22 cellular contexts compared by ENCODE assay signal in the genomic region with DNA sequence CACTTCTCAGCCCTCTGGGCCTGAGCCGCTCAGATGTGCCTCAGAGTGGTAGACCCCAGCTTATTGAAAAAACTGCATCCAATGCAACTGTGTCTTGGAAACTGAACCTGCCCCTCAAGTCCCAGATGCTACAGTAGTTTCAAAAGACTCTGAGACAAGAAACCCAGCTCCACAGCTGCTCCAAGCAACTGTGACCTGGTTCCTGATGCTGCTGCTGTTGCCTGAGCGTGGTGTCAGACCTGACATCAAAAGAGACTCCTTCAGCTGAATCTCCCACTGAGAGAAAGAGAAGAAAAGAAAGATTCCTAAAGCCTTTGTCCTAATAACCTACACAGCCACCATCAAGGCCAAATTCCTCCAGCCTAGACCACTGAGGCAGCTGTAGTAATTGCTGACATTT.
"Had no signal": no experiment of that assay in that cellular context is flagged by ENCODE, and none has a peak within 500 bp of the region (broad histone marks: within the 10 kb centered on the region; RNA-seq: fewer than 3 reads in every experiment).

No MANE protein-coding gene starts in this region.

- H3K4me1 Mint-ChIP-seq: naive thymus-derived CD8-positive, alpha-beta T cell; nephron; stimulated activated effector memory CD8-positive, alpha-beta T cell treated with anti-CD3 and anti-CD28 coated beads, Interleukin-12 subunit alpha, Interleukin-12 subunit beta, amount 100 ng/mL, for 72 hours; stimulated activated naive CD8-positive, alpha-beta T cell treated with anti-CD3 and anti-CD28 coated beads, Interleukin-15, amount 100 ng/mL, for 72 hours had no signal

- ATAC-seq: mucosa of descending colon; naive thymus-derived CD8-positive, alpha-beta T cell; right cardiac atrium; stimulated activated effector memory CD8-positive, alpha-beta T cell treated with anti-CD3 and anti-CD28 coated beads, Interleukin-12 subunit alpha, Interleukin-12 subunit beta, amount 100 ng/mL, for 72 hours; stimulated activated naive CD8-positive, alpha-beta T cell treated with anti-CD3 and anti-CD28 coated beads, Interleukin-15, amount 100 ng/mL, for 72 hours had no signal

- H3K9me3 Mint-ChIP-seq: nephron, neural crest cell, type B pancreatic cell had no signal

- H3K36me3 ChIP-seq: left ventricle myocardium inferior, ovary, sigmoid colon, spleen, tibial nerve, uterus had no signal

- H3K27me3 ChIP-seq: ovary, sigmoid colon, spleen, tibial nerve, uterus had no signal

- H3K27ac ChIP-seq: left ventricle myocardium inferior, ovary, sigmoid colon, spleen, tibial nerve, uterus had no signal

- H3K4me3 ChIP-seq: left ventricle myocardium inferior, lung, mucosa of descending colon, ovary, sigmoid colon, spleen, tibial nerve, uterus had no signal

- H3K4me3 Mint-ChIP-seq: naive thymus-derived CD8-positive, alpha-beta T cell; nephron; neural crest cell; stimulated activated effector memory CD8-positive, alpha-beta T cell treated with anti-CD3 and anti-CD28 coated beads, Interleukin-12 subunit alpha, Interleukin-12 subunit beta, amount 100 ng/mL, for 72 hours; stimulated activated naive CD8-positive, alpha-beta T cell treated with anti-CD3 and anti-CD28 coated beads, Interleukin-15, amount 100 ng/mL, for 72 hours; type B pancreatic cell had no signal

- H3K27ac Mint-ChIP-seq: naive thymus-derived CD8-positive, alpha-beta T cell; nephron; progenitor cell of endocrine pancreas; stimulated activated effector memory CD8-positive, alpha-beta T cell treated with anti-CD3 and anti-CD28 coated beads, Interleukin-12 subunit alpha, Interleukin-12 subunit beta, amount 100 ng/mL, for 72 hours; stimulated activated naive CD8-positive, alpha-beta T cell treated with anti-CD3 and anti-CD28 coated beads, Interleukin-15, amount 100 ng/mL, for 72 hours; type B pancreatic cell had no signal

- H3K27me3 Mint-ChIP-seq: naive thymus-derived CD8-positive, alpha-beta T cell; progenitor cell of endocrine pancreas; stimulated activated naive CD8-positive, alpha-beta T cell treated with anti-CD3 and anti-CD28 coated beads, Interleukin-15, amount 100 ng/mL, for 72 hours; type B pancreatic cell had no signal

- H3K4me1 ChIP-seq: left ventricle myocardium inferior, sigmoid colon, spleen, tibial nerve, uterus had no signal

- DNase-seq: hypothalamus; left ventricle myocardium inferior; midbrain; mucosa of descending colon; naive thymus-derived CD8-positive, alpha-beta T cell; ovary; right cardiac atrium; sigmoid colon; small intestine; stimulated activated CD4-positive, alpha-beta T cell treated with anti-CD3 and anti-CD28 coated beads, Interleukin-4, amount 100 ng/mL, for 24 hours; stimulated activated naive CD4-positive, alpha-beta T cell treated with Interleukin-2 at 50 U/mL for 16 hours; stimulated activated naive CD8-positive, alpha-beta T cell treated with anti-CD3 and anti-CD28 coated beads, Interleukin-15, amount 100 ng/mL, for 72 hours; substantia nigra; uterus had no signal

- H3K9me3 ChIP-seq: left ventricle myocardium inferior, mucosa of descending colon, ovary, sigmoid colon, spleen, tibial nerve, uterus had no signal

- H3K36me3 Mint-ChIP-seq: naive thymus-derived CD8-positive, alpha-beta T cell; stimulated activated effector memory CD8-positive, alpha-beta T cell treated with anti-CD3 and anti-CD28 coated beads, Interleukin-12 subunit alpha, Interleukin-12 subunit beta, amount 100 ng/mL, for 72 hours; type B pancreatic cell had no signal
